In genomic region chr20:35556871-35557270, GRCh38 we compare ENCODE assay signal across 30 cellular contexts. TPM values are rescaled to one million over a fixed set of nuclear protein-coding genes. Genes with fewer than 3 reads are reported as not detected.
"Had no signal": no experiment of that assay in that cellular context is flagged by ENCODE, and none has a peak within 500 bp of the region (broad histone marks: within the 10 kb centered on the region; RNA-seq: fewer than 3 reads in every experiment).

No MANE protein-coding gene starts in this region.

- DNase-seq: activated CD4-positive, alpha-beta T cell treated with anti-CD3 and anti-CD28 coated beads for 36 hours; activated CD4-positive, alpha-beta T cell treated with anti-CD3 and anti-CD28 coated beads, Interleukin-2, amount 10 ng/mL, durations not matched to agents 7 days and 5 days; activated CD4-positive, alpha-beta T cell treated with anti-CD3 and anti-CD28 coated beads, Interleukin-2, amount 50 U/mL, for 48 hours; activated CD8-positive, alpha-beta T cell treated with anti-CD3 and anti-CD28 coated beads, Interleukin-2, amount 10 ng/mL, durations not matched to agents 7 days and 5 days; activated naive CD4-positive, alpha-beta T cell; activated naive CD4-positive, alpha-beta T cell treated with anti-CD3 and anti-CD28 coated beads, Interleukin-2, amount 50 U/mL, for 16 hours; activated naive CD8-positive, alpha-beta T cell treated with anti-CD3 and anti-CD28 coated beads for 36 hours; activated T-cell treated with anti-CD3 and anti-CD28 coated beads, Interleukin-2, amount 50 U/mL, for 24 hours; amniotic stem cell; brain microvascular endothelial cell; NCI-H1092 treated with DMSO at 0.1 percent for 48 hours; NCI-H1417; NCI-H146; NCI-H187; NCI-H2029 treated with DMSO at 0.1 percent for 48 hours; NCI-H2107; NCI-H2171 treated with DMSO at 0.1 percent for 48 hours; NCI-H2227 treated with DMSO at 0.1 percent for 48 hours; NCI-H446; NCI-H510A treated with DMSO at 0.1 percent for 48 hours; NCI-H526 treated with DMSO at 0.1 percent for 48 hours; SHP77 treated with DMSO at 0.1 percent for 48 hours; SK-N-SH had no signal

- H3K9ac ChIP-seq: SK-N-SH had no signal

- H3K9me3 ChIP-seq: SJSA1, SK-N-SH had no signal

- H3K27me3 ChIP-seq: brain microvascular endothelial cell, SJSA1 had no signal

- H3K4me1 ChIP-seq: SJSA1 had no signal

- H3K27ac ChIP-seq: brain microvascular endothelial cell, SJSA1 had no signal

- ATAC-seq: activated CD4-positive, alpha-beta T cell treated with anti-CD3 and anti-CD28 coated beads for 36 hours; activated CD4-positive, CD25-positive, alpha-beta regulatory T cell treated with anti-CD3 and anti-CD28 coated beads, Interleukin-2, amount 50 U/mL, for 24 hours; activated CD8-positive, alpha-beta T cell treated with anti-CD3 and anti-CD28 coated beads, Interleukin-2, amount 10 ng/mL, durations not matched to agents 7 days and 5 days; Panc1; WTC11 had no signal

- H3K4me2 ChIP-seq: SK-N-SH had no signal

- H3K4me3 ChIP-seq: SJSA1 had no signal

RNA-seq across cellular contexts. Expression of gene C20orf173, which starts 27.4 kb away (rescaled TPM):
- total RNA-seq: activated CD4-positive, alpha-beta T cell treated with anti-CD3 and anti-CD28 coated beads for 36 hours; activated CD4-positive, alpha-beta T cell treated with anti-CD3 and anti-CD28 coated beads, Interleukin-2, amount 10 ng/mL, durations not matched to agents 7 days and 5 days; activated CD8-positive, alpha-beta T cell treated with anti-CD3 and anti-CD28 coated beads, Interleukin-2, amount 10 ng/mL, durations not matched to agents 7 days and 5 days; activated naive CD8-positive, alpha-beta T cell treated with anti-CD3 and anti-CD28 coated beads for 36 hours; aorta; M059J; RPMI7951; SJSA1; WTC11 had no signal
- polyA plus RNA-seq: aorta, SK-N-SH had no signal
